15 cellular contexts compared by ENCODE assay signal in genomic region chr4:54359919-54360650, GRCh38.
"Had no signal": no experiment of that assay in that cellular context is flagged by ENCODE, and none has a peak within 500 bp of the region (broad histone marks: within the 10 kb centered on the region; RNA-seq: fewer than 3 reads in every experiment).

No MANE protein-coding gene starts in this region.

- DNase-seq: activated CD4-positive, alpha-beta T cell treated with anti-CD3 and anti-CD28 coated beads for 36 hours; activated naive CD4-positive, alpha-beta T cell treated with anti-CD3 and anti-CD28 coated beads, Interleukin-2, amount 50 U/mL, for 16 hours; activated T-cell treated with anti-CD3 and anti-CD28 coated beads for 4 hours; cortex of kidney; effector CD8-positive, alpha-beta T cell; foreskin melanocyte; head of caudate nucleus; mammary epithelial cell; naive thymus-derived CD4-positive, alpha-beta T cell; thyroid gland; uterus had no signal

- H3K4me1 Mint-ChIP-seq: activated CD4-positive, alpha-beta T cell treated with anti-CD3 and anti-CD28 coated beads for 36 hours; central memory CD8-positive, alpha-beta T cell; naive thymus-derived CD4-positive, alpha-beta T cell had no signal

- H3K36me3 Mint-ChIP-seq: naive thymus-derived CD4-positive, alpha-beta T cell had no signal

- H3K27me3 Mint-ChIP-seq: activated CD4-positive, alpha-beta T cell treated with anti-CD3 and anti-CD28 coated beads for 36 hours had no signal

- H3K4me3 ChIP-seq: right atrium auricular region, smooth muscle cell, thyroid gland, uterus had no signal

- H3K4me3 Mint-ChIP-seq: activated CD4-positive, alpha-beta T cell treated with anti-CD3 and anti-CD28 coated beads for 36 hours; central memory CD8-positive, alpha-beta T cell; naive thymus-derived CD4-positive, alpha-beta T cell had no signal

- H3K27ac Mint-ChIP-seq: activated CD4-positive, alpha-beta T cell treated with anti-CD3 and anti-CD28 coated beads for 36 hours; naive thymus-derived CD4-positive, alpha-beta T cell had no signal

- ATAC-seq: activated CD4-positive, alpha-beta T cell treated with anti-CD3 and anti-CD28 coated beads for 36 hours; left lobe of liver; naive thymus-derived CD4-positive, alpha-beta T cell had no signal
